14 cellular contexts compared by ENCODE assay signal in the genomic region with DNA sequence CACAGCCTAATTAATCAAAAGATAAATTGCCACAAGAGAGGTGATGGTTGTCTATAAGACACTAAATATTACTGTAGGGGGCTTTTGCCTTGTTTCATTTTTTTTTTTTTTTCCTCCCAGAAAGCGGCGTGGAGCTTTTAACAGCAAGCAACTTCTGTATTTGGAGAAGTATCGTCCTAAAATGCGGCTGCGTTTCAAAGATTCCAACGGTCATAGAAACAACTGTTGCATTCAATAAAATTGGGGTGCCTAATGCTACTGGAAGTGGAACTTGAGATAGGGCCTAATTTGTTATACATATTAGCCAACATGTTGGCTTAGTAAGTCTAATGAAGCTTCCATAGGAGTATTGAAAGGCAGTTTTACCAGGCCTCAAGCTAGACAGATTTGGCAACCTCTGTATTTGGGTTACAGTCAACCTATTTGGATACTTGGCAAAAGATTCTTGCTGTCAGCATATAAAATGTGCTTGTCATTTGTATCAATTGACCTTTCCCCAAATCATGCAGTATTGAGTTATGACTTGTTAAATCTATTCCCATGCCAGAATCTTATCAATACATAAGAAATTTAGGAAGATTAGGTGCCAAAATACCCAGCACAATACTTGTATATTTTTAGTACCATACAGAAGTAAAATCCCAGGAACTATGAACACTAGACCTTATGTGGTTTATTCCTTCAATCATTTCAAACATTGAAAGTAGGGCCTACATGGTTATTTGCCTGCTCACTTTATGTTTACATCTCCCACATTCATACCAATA. TPM values are rescaled to one million over a fixed set of nuclear protein-coding genes. Genes with fewer than 3 reads are reported as not detected.
DNase-seq lines count a peak whose midpoint lies in the region; ATAC-seq, FAIRE-seq and TF ChIP-seq lines count a peak whose summit lies in the region.
"Had no signal": no experiment of that assay in that cellular context is flagged by ENCODE, and none has a peak within 500 bp of the region (broad histone marks: within the 10 kb centered on the region; RNA-seq: fewer than 3 reads in every experiment).

No MANE protein-coding gene starts in this region.

- H3K4me3 Mint-ChIP-seq in T-helper 17 cell (no peak overlapping the region), progenitor cell of endocrine pancreas (ENCODE audit: low read depth) (no peak overlapping the region)
- no peak overlapping the region for H3K4me3 Mint-ChIP-seq in stimulated activated naive B cell treated with anti-CD40 and anti-IgM and Interleukin-4, amounts not matched to agents 10 μg/mL and 1 μg/mL and 100 μg/mL, for 72 hours
- H3K4me3 Mint-ChIP-seq: CD14-positive monocyte; CD8-positive, alpha-beta T cell had no signal

- no peak for DNase-seq in H54 (ENCODE audit: insufficient read length, low spot score)
- no peak for DNase-seq in T-helper 17 cell
- DNase-seq in left lobe of liver (ENCODE audit: low spot score): no peak
- DNase-seq in progenitor cell of endocrine pancreas (ENCODE audit: low spot score, unreplicated experiment): no peak
- DNase-seq in GM13976 (ENCODE audit: low spot score): no peak
- DNase-seq in stimulated activated naive B cell treated with anti-CD40 and anti-IgM and Interleukin-4, amounts not matched to agents 10 μg/mL and 1 μg/mL and 100 μg/mL, for 72 hours: no peak
- no peak for DNase-seq in SW 1271 (lab: John Stamatoyannopoulos, UW)
- DNase-seq: CD8-positive, alpha-beta T cell; COR-L47; GM23248; H7; KBM-7 had no signal

- no peaks in the 10 kb centered on the region for H3K9me3 Mint-ChIP-seq in progenitor cell of endocrine pancreas (ENCODE audit: low read depth)
- H3K9me3 Mint-ChIP-seq in stimulated activated naive B cell treated with anti-CD40 and anti-IgM and Interleukin-4, amounts not matched to agents 10 μg/mL and 1 μg/mL and 100 μg/mL, for 72 hours: no peaks in the 10 kb centered on the region
- H3K9me3 Mint-ChIP-seq: CD14-positive monocyte; CD8-positive, alpha-beta T cell had no signal

- H3K36me3 Mint-ChIP-seq in T-helper 17 cell (ENCODE audit: low read depth) (peaks cover 2% of the 10 kb centered on the region), progenitor cell of endocrine pancreas (ENCODE audit: insufficient read depth) (peaks cover 33% of the 10 kb centered on the region)
- peaks cover 13 to 44% of the 10 kb centered on the region in 2 donors for H3K36me3 Mint-ChIP-seq in stimulated activated naive B cell treated with anti-CD40 and anti-IgM and Interleukin-4, amounts not matched to agents 10 μg/mL and 1 μg/mL and 100 μg/mL, for 72 hours

- FAIRE-seq in H54 (lab: Jason Lieb, UNC): peak; percentile 57
- FAIRE-seq: HTR-8/SVneo had no signal

- H3K27ac Mint-ChIP-seq in T-helper 17 cell (peak overlapping the region; percentile 43), progenitor cell of endocrine pancreas (peak overlapping the region; percentile 3)
- no peak overlapping the region for H3K27ac Mint-ChIP-seq in stimulated activated naive B cell treated with anti-CD40 and anti-IgM and Interleukin-4, amounts not matched to agents 10 μg/mL and 1 μg/mL and 100 μg/mL, for 72 hours
- H3K27ac Mint-ChIP-seq: CD8-positive, alpha-beta T cell had no signal

- H3K4me1 Mint-ChIP-seq in T-helper 17 cell (peaks cover 8% of the 10 kb centered on the region), progenitor cell of endocrine pancreas (ENCODE audit: low read depth) (peaks cover 24% of the 10 kb centered on the region)
- H3K4me1 Mint-ChIP-seq in stimulated activated naive B cell treated with anti-CD40 and anti-IgM and Interleukin-4, amounts not matched to agents 10 μg/mL and 1 μg/mL and 100 μg/mL, for 72 hours: peaks cover 3 to 5% of the 10 kb centered on the region in 2 donors

- no peaks in the 10 kb centered on the region for H3K9me3 ChIP-seq in T-helper 17 cell (ENCODE audit: control insufficient read depth, low read length, poor library complexity, severe bottlenecking)

- TF ChIP-seq CTCF in progenitor cell of endocrine pancreas (IDR thresholded peaks at IDR 0.05; ENCODE audit: unreplicated experiment) (no peak), GM13976 (IDR thresholded peaks at IDR 0.05; ENCODE audit: borderline replicate concordance, control extremely low read depth, extremely low read depth, insufficient read depth, missing control alignments) (no peak)

- in situ Hi-C loops in GM13976 (cut with MboI; ENCODE audit: low sequenced_read_pairs, unreplicated experiment): no loop called here

- ATAC-seq in T-helper 17 cell (no peak), left lobe of liver (peak; percentile 24)
- no peak for ATAC-seq in stimulated activated naive B cell treated with anti-CD40 and anti-IgM and Interleukin-4, amounts not matched to agents 10 μg/mL and 1 μg/mL and 100 μg/mL, for 72 hours (replicated peaks)
- ATAC-seq: CD8-positive, alpha-beta T cell had no signal

- no peaks in the 10 kb centered on the region for H3K27me3 Mint-ChIP-seq in T-helper 17 cell
- H3K27me3 Mint-ChIP-seq in progenitor cell of endocrine pancreas: no peaks in the 10 kb centered on the region
- no peaks in the 10 kb centered on the region for H3K27me3 Mint-ChIP-seq in stimulated activated naive B cell treated with anti-CD40 and anti-IgM and Interleukin-4, amounts not matched to agents 10 μg/mL and 1 μg/mL and 100 μg/mL, for 72 hours

- no peak for TF ChIP-seq POLR2A in H54 (IDR thresholded peaks at IDR 0.05; ENCODE audit: low read depth, low read length)

RNA-seq across cellular contexts. Expression of a gene that starts 7.8 kb away (rescaled TPM):
- total RNA-seq in T-helper 17 cell: 100 to 1,000 TPM; 112 to 129 TPM
- total RNA-seq in left lobe of liver: 118 TPM
- 91.3 and 95.3 TPM in 2 replicates for total RNA-seq in progenitor cell of endocrine pancreas

RNA-seq across cellular contexts. Expression of a gene that starts 55.5 kb away (rescaled TPM):
- total RNA-seq in T-helper 17 cell (10 to 100 TPM; 87.6 to 88.3 TPM), left lobe of liver (23.2 TPM), progenitor cell of endocrine pancreas (61.6 and 64.1 TPM in 2 replicates)
